In the genomic region with DNA sequence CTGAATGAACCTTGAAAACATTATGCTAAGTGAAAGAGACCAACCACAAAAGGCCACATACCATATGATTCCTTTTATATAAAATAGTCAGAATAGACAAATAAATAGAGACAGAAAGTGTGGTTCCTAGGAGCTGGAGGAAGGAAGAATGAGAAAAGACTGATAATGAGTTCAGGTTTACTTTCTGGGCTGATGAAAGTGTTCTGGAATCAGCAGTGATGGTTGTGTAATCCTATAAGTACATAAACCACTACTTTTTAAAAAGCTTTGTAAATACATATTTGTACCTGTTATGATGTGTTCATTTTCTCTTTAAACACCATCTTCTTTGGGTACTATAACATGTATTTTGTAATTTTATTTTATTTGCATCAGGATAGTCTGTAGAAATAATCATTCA, we compare ENCODE assay signal across 25 cellular contexts. TPM values are rescaled to one million over a fixed set of nuclear protein-coding genes. Genes with fewer than 3 reads are reported as not detected.
"Had no signal": no experiment of that assay in that cellular context is flagged by ENCODE, and none has a peak within 500 bp of the region (broad histone marks: within the 10 kb centered on the region; RNA-seq: fewer than 3 reads in every experiment).

No MANE protein-coding gene starts in this region.

- H3K27ac ChIP-seq: ascending aorta had no signal

- H3K27ac Mint-ChIP-seq: activated CD8-positive, alpha-beta T cell treated with anti-CD3 and anti-CD28 coated beads, Interleukin-2, amount 10 ng/mL, durations not matched to agents 7 days and 5 days; activated naive CD8-positive, alpha-beta T cell treated with anti-CD3 and anti-CD28 coated beads, Interleukin-2, amount 10 ng/mL, durations not matched to agents 7 days and 5 days; brain; T-helper 1 cell treated with Interleukin-12 subunit alpha and Interleukin-12 subunit beta and Interleukin-4 antibody, amounts not matched to agents 30 μg/mL and 1 μg/mL, for 36 hours; WTC11 had no signal

- H3K4me3 ChIP-seq: ascending aorta had no signal

- DNase-seq: activated CD4-positive, alpha-beta T cell treated with anti-CD3 and anti-CD28 coated beads for 48 hours; activated CD4-positive, alpha-beta T cell treated with anti-CD3 and anti-CD28 coated beads, Interleukin-2, amount 50 U/mL, for 4 hours; activated CD4-positive, CD25-positive, alpha-beta regulatory T cell treated with anti-CD3 and anti-CD28 coated beads, Interleukin-2, amount 50 U/mL, for 72 hours; activated CD8-positive, alpha-beta memory T cell treated with anti-CD3 and anti-CD28 coated beads, Interleukin-2, amount 50 U/mL, for 48 hours; activated CD8-positive, alpha-beta T cell treated with anti-CD3 and anti-CD28 coated beads, Interleukin-2, amount 10 ng/mL, durations not matched to agents 7 days and 5 days; activated naive CD4-positive, alpha-beta T cell treated with anti-CD3 and anti-CD28 coated beads, Interleukin-2, amount 50 U/mL, for 16 hours; activated naive CD8-positive, alpha-beta T cell treated with anti-CD3 and anti-CD28 coated beads, Interleukin-2, amount 10 ng/mL, durations not matched to agents 7 days and 5 days; activated T-cell treated with anti-CD3 and anti-CD28 coated beads, Interleukin-2, amount 50 U/mL, for 1 hour; amniotic stem cell; KG1; NCI-H1092; NCI-H1417; NCI-H1694; NCI-H2081; NCI-H446; NCI-H524; PC-3; SHP77 treated with DMSO at 0.1 percent for 48 hours had no signal

- H3K4me1 Mint-ChIP-seq: activated naive CD8-positive, alpha-beta T cell treated with anti-CD3 and anti-CD28 coated beads, Interleukin-2, amount 10 ng/mL, durations not matched to agents 7 days and 5 days; central memory CD8-positive, alpha-beta T cell had no signal

- H3K9me3 ChIP-seq: ascending aorta had no signal

- H3K9me3 Mint-ChIP-seq: activated naive CD8-positive, alpha-beta T cell treated with anti-CD3 and anti-CD28 coated beads, Interleukin-2, amount 10 ng/mL, durations not matched to agents 7 days and 5 days; brain; central memory CD8-positive, alpha-beta T cell; T-helper 1 cell treated with Interleukin-12 subunit alpha and Interleukin-12 subunit beta and Interleukin-4 antibody, amounts not matched to agents 30 μg/mL and 1 μg/mL, for 36 hours; WTC11 had no signal

- H3K4me3 Mint-ChIP-seq: activated CD8-positive, alpha-beta T cell treated with anti-CD3 and anti-CD28 coated beads, Interleukin-2, amount 10 ng/mL, durations not matched to agents 7 days and 5 days; activated naive CD8-positive, alpha-beta T cell treated with anti-CD3 and anti-CD28 coated beads, Interleukin-2, amount 10 ng/mL, durations not matched to agents 7 days and 5 days; brain; central memory CD8-positive, alpha-beta T cell; T-helper 1 cell treated with Interleukin-12 subunit alpha and Interleukin-12 subunit beta and Interleukin-4 antibody, amounts not matched to agents 30 μg/mL and 1 μg/mL, for 36 hours; WTC11 had no signal

- H3K27me3 ChIP-seq: ascending aorta had no signal

- H3K36me3 Mint-ChIP-seq: activated naive CD8-positive, alpha-beta T cell treated with anti-CD3 and anti-CD28 coated beads, Interleukin-2, amount 10 ng/mL, durations not matched to agents 7 days and 5 days; brain; WTC11 had no signal

- H3K36me3 ChIP-seq: ascending aorta had no signal

- H3K27me3 Mint-ChIP-seq: activated naive CD8-positive, alpha-beta T cell treated with anti-CD3 and anti-CD28 coated beads, Interleukin-2, amount 10 ng/mL, durations not matched to agents 7 days and 5 days; brain had no signal

- ATAC-seq: activated CD8-positive, alpha-beta T cell treated with anti-CD3 and anti-CD28 coated beads, Interleukin-2, amount 10 ng/mL, durations not matched to agents 7 days and 5 days; PC-3; WTC11 had no signal

- H3K4me1 ChIP-seq: ascending aorta had no signal

RNA-seq across cellular contexts. Expression of a gene that starts 28.1 kb away (rescaled TPM):
- total RNA-seq: activated CD8-positive, alpha-beta T cell treated with anti-CD3 and anti-CD28 coated beads, Interleukin-2, amount 10 ng/mL, durations not matched to agents 7 days and 5 days; activated naive CD8-positive, alpha-beta T cell treated with anti-CD3 and anti-CD28 coated beads, Interleukin-2, amount 10 ng/mL, durations not matched to agents 7 days and 5 days; LHCN-M2; M059J; PC-3; WTC11 had no signal
